ENCODE assay signal across 8 cellular contexts in the genomic region with DNA sequence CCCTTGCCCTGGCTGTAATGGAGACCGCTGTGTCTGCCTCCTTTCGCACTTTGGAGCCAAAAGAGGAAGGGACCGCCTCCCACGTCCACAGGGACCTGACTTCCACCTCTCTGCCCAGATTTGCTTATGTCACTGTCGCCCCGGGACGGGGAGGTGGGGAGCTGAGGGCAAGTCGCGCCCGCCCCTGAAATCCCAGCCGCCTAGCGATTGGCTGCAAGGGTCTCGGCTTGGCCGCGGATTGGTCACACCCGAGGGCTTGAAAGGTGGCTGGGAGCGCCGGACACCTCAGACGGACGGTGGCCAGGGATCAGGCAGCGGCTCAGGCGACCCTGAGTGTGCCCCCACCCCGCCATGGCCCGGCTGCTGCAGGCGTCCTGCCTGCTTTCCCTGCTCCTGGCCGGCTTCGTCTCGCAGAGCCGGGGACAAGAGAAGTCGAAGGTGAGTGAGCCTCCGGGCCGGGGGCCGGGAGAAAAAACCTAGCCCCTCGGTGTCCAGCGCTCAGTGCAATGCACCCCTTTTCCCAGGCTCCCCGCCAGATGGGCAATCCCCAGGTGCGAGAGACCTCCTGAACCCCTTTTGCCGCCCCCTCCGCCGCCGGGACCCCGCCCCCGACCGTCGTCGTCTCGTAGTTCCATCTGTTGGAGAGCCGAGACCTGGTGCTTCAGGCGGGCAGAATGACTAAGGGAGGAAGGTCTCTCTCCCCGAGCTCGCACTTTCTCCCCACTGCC. TPM values are rescaled to one million over a fixed set of nuclear protein-coding genes. Genes with fewer than 3 reads are reported as not detected.
A peak's percentile ranks its signal among the peaks of the same experiment; 100 is the strongest.
DNase-seq lines count a peak whose midpoint lies in the region; ATAC-seq, FAIRE-seq and TF ChIP-seq lines count a peak whose summit lies in the region.

TSS of gene GPX3 (plus strand) at position 288 of the 728 bp plus-strand sequence. CDS start at position 352, 64 bp downstream.

- no peak for FAIRE-seq in K562 (lab: Jason Lieb, UNC)

- no peaks in the 10 kb centered on the region for H3K79me2 ChIP-seq in K562 (ENCODE audit: control insufficient read depth, insufficient read depth, low read length)
- H3K79me2 ChIP-seq in hepatocyte: no peaks in the 10 kb centered on the region

- TF ChIP-seq POLR2A in K562 (conservative IDR thresholded peaks at IDR 0.05): no peak

- H3K9me3 ChIP-seq in K562 (replicated peaks; ENCODE audit: control insufficient read depth, insufficient read depth, low read depth, low read length): no peaks in the 10 kb centered on the region
- H3K9me3 ChIP-seq in hepatocyte (ENCODE audit: low read depth): no peaks in the 10 kb centered on the region

- CTCF ChIA-PET in K562 (lab: Yijun Ruan, JAX; ENCODE audit: low intra/inter-chr PET ratio): no interaction called here

- H3K27ac ChIP-seq in K562 (ENCODE audit: extremely low read depth, low read depth, low read length) (no peak within 1 kb of the TSS), hepatocyte (no peak within 1 kb of the TSS)

- no peak within 1 kb of the TSS for H3K9ac ChIP-seq in K562 (ENCODE audit: insufficient read depth in 1 of 2, low read depth in 2 of 2, low read length in 2 of 2)

- no peak within 1 kb of the TSS for H2AFZ ChIP-seq in K562 (ENCODE audit: low read depth, low read length)
- peak within 1 kb of the TSS; percentile 73 for H2AFZ ChIP-seq in hepatocyte

- no peaks in the 10 kb centered on the region for H3K9me1 ChIP-seq in K562 (ENCODE audit: control insufficient read depth, insufficient read depth, low read length)

- DNase-seq in activated CD4-positive, CD25-positive, alpha-beta regulatory T cell (lab: John Stamatoyannopoulos, UW): no peak
- DNase-seq in NOMO-1 treated with DMSO at 0.1 percent for 48 hours (lab: John Stamatoyannopoulos, UW; ENCODE audit: unreplicated experiment) (peak; percentile 79), K562 (ENCODE audit: extremely low read depth in 1 of 4, low spot score in 3 of 4) (no peak), hepatocyte (ENCODE audit: low spot score) (peak; percentile 84), posterior vena cava (ENCODE audit: low spot score) (peak; percentile 96), HCEC 1CT (no peak)

- no peak for TF ChIP-seq RAD21 in K562 (CRISPR knock-in tag; conservative IDR thresholded peaks at IDR 0.05 in 1 of 2, IDR thresholded peaks at IDR 0.05 in 1 of 2)

- TF ChIP-seq EP300 in K562 (IDR thresholded peaks at IDR 0.05; ENCODE audit: low read length): no peak

- intact Hi-C loops in K562 (cut with micrococcal nuclease) (no loop called here), posterior vena cava (cut with DNase I) (no loop called here)

- no peak within 1 kb of the TSS for H3K4me2 ChIP-seq in K562 (ENCODE audit: insufficient read depth, low read length)
- H3K4me2 ChIP-seq in hepatocyte: peak within 1 kb of the TSS; percentile 96

- TF ChIP-seq CTCF in K562 (IDR thresholded peaks at IDR 0.05 in 2 of 3, conservative IDR thresholded peaks at IDR 0.05 in 1 of 3; ENCODE audit: insufficient read depth in 2 of 3, low read depth in 1 of 3, low read length in 3 of 3): no peak
- TF ChIP-seq CTCF in hepatocyte (IDR thresholded peaks at IDR 0.05; ENCODE audit: poor library complexity): no peak

- H3K9me2 ChIP-seq in hepatocyte (replicated peaks; ENCODE audit: insufficient read depth): no peaks in the 10 kb centered on the region

- ATAC-seq in activated CD4-positive, CD25-positive, alpha-beta regulatory T cell treated with anti-CD3 and anti-CD28 coated beads, Interleukin-2, amount 50 U/mL, for 24 hours: peak; percentile 42 to 46
- ATAC-seq in HG02973 (IDR thresholded peaks at IDR 0.05; ENCODE audit: unreplicated experiment): peak; percentile 74
- ATAC-seq in K562: no peak

- H3K4me3 ChIP-seq in K562 (no peak within 1 kb of the TSS), hepatocyte (peak within 1 kb of the TSS; percentile 53)

- no TSS peak for BruUV-seq in K562 (replicated peaks; lab: Mats Ljungman, UMichigan)

- in situ Hi-C loops in K562 (cut with MboI): no loop called here

- 87% methylated on average over 16 of the region's 51 CpGs for WGBS in K562 (ENCODE audit: insufficient coverage, low coverage, missing lambda C conversion rate)
- under 1% methylated on average over 33 of the region's 51 CpGs for WGBS in hepatocyte (ENCODE audit: low lambda C conversion rate, missing lambda C conversion rate)

- POLR2A ChIA-PET in K562 (lab: Yijun Ruan, JAX): interaction anchor here (0.7 to 1.6 kb wide), 3 partner anchors 10 to 188 kb away, joined by 3 to 5 read pairs (median 3); no protein-coding TSS in a partner anchor

- no peaks in the 10 kb centered on the region; the same call in 2 of the 3 replicates for H3K36me3 ChIP-seq in K562 (ENCODE audit: control insufficient read depth, insufficient read depth, low read length)
- H3K36me3 ChIP-seq in hepatocyte (replicated peaks; ENCODE audit: insufficient read depth, low read depth): no peaks in the 10 kb centered on the region

- H4K20me1 ChIP-seq in K562 (replicated peaks; ENCODE audit: control insufficient read depth, insufficient read depth, low read length) (no peaks in the 10 kb centered on the region), hepatocyte (ENCODE audit: insufficient read depth, poor library complexity, severe bottlenecking) (no peaks in the 10 kb centered on the region)

- H3K4me1 ChIP-seq in K562 (replicated peaks in 1 of 2; ENCODE audit: control insufficient read depth in 2 of 2, insufficient read depth in 2 of 2, low read length in 2 of 2) (peaks cover 36 to 64% of the 10 kb centered on the region in 2 experiments), hepatocyte (ENCODE audit: insufficient read depth) (no peaks in the 10 kb centered on the region)

- H3K27me3 ChIP-seq in K562 (ENCODE audit: control insufficient read depth in 2 of 2, insufficient read depth in 2 of 2, low read length in 2 of 2): no peaks in the 10 kb centered on the region
- H3K27me3 ChIP-seq in hepatocyte: no peaks in the 10 kb centered on the region

TF ChIP-seq in K562, 482 proteins besides CTCF, POLR2A, EP300 and RAD21:
- no peak for TF ChIP-seq KLF10 (CRISPR knock-in tag; IDR thresholded peaks at IDR 0.05)
- TF ChIP-seq ZNF3 (CRISPR knock-in tag; IDR thresholded peaks at IDR 0.05): no peak
- TF ChIP-seq, protein P1, sequence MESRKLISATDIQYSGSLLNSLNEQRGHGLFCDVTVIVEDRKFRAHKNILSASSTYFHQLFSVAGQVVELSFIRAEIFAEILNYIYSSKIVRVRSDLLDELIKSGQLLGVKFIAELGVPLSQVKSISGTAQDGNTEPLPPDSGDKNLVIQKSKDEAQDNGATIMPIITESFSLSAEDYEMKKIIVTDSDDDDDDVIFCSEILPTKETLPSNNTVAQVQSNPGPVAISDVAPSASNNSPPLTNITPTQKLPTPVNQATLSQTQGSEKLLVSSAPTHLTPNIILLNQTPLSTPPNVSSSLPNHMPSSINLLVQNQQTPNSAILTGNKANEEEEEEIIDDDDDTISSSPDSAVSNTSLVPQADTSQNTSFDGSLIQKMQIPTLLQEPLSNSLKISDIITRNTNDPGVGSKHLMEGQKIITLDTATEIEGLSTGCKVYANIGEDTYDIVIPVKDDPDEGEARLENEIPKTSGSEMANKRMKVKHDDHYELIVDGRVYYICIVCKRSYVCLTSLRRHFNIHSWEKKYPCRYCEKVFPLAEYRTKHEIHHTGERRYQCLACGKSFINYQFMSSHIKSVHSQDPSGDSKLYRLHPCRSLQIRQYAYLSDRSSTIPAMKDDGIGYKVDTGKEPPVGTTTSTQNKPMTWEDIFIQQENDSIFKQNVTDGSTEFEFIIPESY (CRISPR knock-in tag; IDR thresholded peaks at IDR 0.05): peak; percentile 86
- no peak for TF ChIP-seq RHOXF2B (CRISPR knock-in tag; conservative IDR thresholded peaks at IDR 0.05)

RNA-seq across cellular contexts. Expression of gene GPX3, which starts in this region (rescaled TPM):
- 0.28 and 0.32 TPM in 2 replicates for total RNA-seq in K562 (2011; cell fraction: chromatin; rRNA removed; ENCODE audit: low replicate concordance)
- 0.83 TPM in 1 of 2 replicates, not detected in the other for total RNA-seq in K562 (2011; cell fraction: nucleolus; rRNA removed)
- not detected in 2 replicates for total RNA-seq in K562 (2011; cell fraction: nucleoplasm; rRNA removed)
- total RNA-seq in K562 (2014; rRNA removed) (not detected in 2 replicates), K562 (2014; rRNA removed; fragmentation: Illumina TruSeq; extraction: Trizol) (not detected in 2 replicates), K562 (2015; rRNA removed; fragmentation: Illumina TruSeq; extraction: Trizol) (not detected in 2 replicates), K562 (2021) (0.72 and 0.86 TPM in 2 replicates), hepatocyte (40.9 and 58.6 TPM in 2 replicates), posterior vena cava (1,000 to 10,000 TPM in 1 of 2 donors, 100 to 1,000 TPM in 1; 993 to 1,026 TPM)
- polyA plus RNA-seq in K562 (2011; rRNA removed) (0.16 TPM in 1 of 2 replicates, not detected in the other), K562 (2014; fragmentation: Illumina TruSeq; extraction: Trizol) (0.25 TPM in 1 of 2 replicates, not detected in the other), K562 (2014; fragmentation: Nextera tagmentation; extraction: Ambion mirVana) (not detected), K562 (2014; rRNA removed) (not detected in 2 replicates), hepatocyte (66.2 and 69.9 TPM in 2 replicates)
- 0.10 and 0.44 TPM in 2 replicates for polyA plus RNA-seq in K562 (2011; cell fraction: cytosol; rRNA removed)
- 0.10 TPM in 1 of 2 replicates, not detected in the other for polyA plus RNA-seq in K562 (2011; cell fraction: nucleus; rRNA removed)
- 0.87 and 2.2 TPM in 2 replicates for polyA plus RNA-seq in K562 (2012)
- not detected in 2 replicates for polyA minus RNA-seq in K562 (2011; rRNA and poly(A)+ RNA removed)
- 2.3 TPM in 1 of 2 replicates, not detected in the other for polyA minus RNA-seq in K562 (2011; cell fraction: cytosol; rRNA and poly(A)+ RNA removed)
- polyA minus RNA-seq in K562 (2011; cell fraction: nucleus; rRNA and poly(A)+ RNA removed): not detected in 2 replicates

Comparison
In these comparisons a context has a peak if more than half of its experiments do, and no peak if none do; other contexts are left out.
1. RNA of gene GPX3 (total RNA-seq): 993 to 1,026 TPM in posterior vena cava; 40.9 to 58.6 TPM in hepatocyte and 0.28 to 0.86 TPM in K562; every median in the first group is over 10 times any median in the second.
2. RNA of gene GPX3 (polyA plus RNA-seq): 66.2 to 69.9 TPM in hepatocyte; 0.10 to 2.2 TPM in K562; every median in the first group is over 10 times any median in the second.
3. DNase-seq: peak in NOMO-1 treated with DMSO at 0.1 percent for 48 hours (single experiment), hepatocyte (single experiment) and posterior vena cava (single experiment); none in activated CD4-positive, CD25-positive, alpha-beta regulatory T cell (0 of 4), K562 (0 of 4) and HCEC 1CT (single experiment).